In genomic region chr1:9249534-9250335, GRCh38 we compare ENCODE assay signal across 8 cellular contexts. TPM values are rescaled to one million over a fixed set of nuclear protein-coding genes. Genes with fewer than 3 reads are reported as not detected.
A peak's percentile ranks its signal among the peaks of the same experiment; 100 is the strongest.
DNase-seq lines count a peak whose midpoint lies in the region; ATAC-seq and TF ChIP-seq lines count a peak whose summit lies in the region.

No MANE protein-coding gene starts in this region.

- H3K27ac Mint-ChIP-seq in activated naive CD4-positive, alpha-beta T cell treated with anti-CD3 and anti-CD28 coated beads, Interleukin-2, amount 50 U/mL, for 72 hours, result peak overlapping the region in 1 of 2 donors; percentile 62

- WGBS in spleen, 5 donors, result 75 to 84% (median 78%) methylated on average over 4 to 15 of the region's 15 CpGs

- H2AFZ ChIP-seq in MM.1S (ENCODE audit: low read length), result no peak overlapping the region

- no peaks in the 10 kb centered on the region for H3K79me2 ChIP-seq in MM.1S (ENCODE audit: low read length)

- no peaks in the 10 kb centered on the region for H3K36me3 Mint-ChIP-seq in activated naive CD4-positive, alpha-beta T cell treated with anti-CD3 and anti-CD28 coated beads, Interleukin-2, amount 50 U/mL, for 72 hours

- TF ChIP-seq CTCF in MM.1S (IDR thresholded peaks at IDR 0.05; ENCODE audit: low read length) (peak; percentile 44), spleen (IDR thresholded peaks at IDR 0.05 in 8 of 11, conservative IDR thresholded peaks at IDR 0.05 in 3 of 11) (peak in 10 of 11 experiments; percentile 14 to 71 (median 54))

- H3K9me2 ChIP-seq in MM.1S (replicated peaks; ENCODE audit: insufficient read depth, low read length), result no peaks in the 10 kb centered on the region

- ATAC-seq in activated naive CD4-positive, alpha-beta T cell treated with anti-CD3 and anti-CD28 coated beads, Interleukin-2, amount 50 U/mL, for 72 hours, result peak; percentile 69 to 70
- ATAC-seq in GM19328 (IDR thresholded peaks at IDR 0.05; ENCODE audit: unreplicated experiment), result no peak

- no peaks in the 10 kb centered on the region for H3F3A ChIP-seq in MM.1S (ENCODE audit: insufficient read depth, low read length)

- intact Hi-C loops in spleen (cut with DNase I; ENCODE audit: low total_unique reads), result no loop called here

- peak; percentile 57 for DNase-seq in ELR (ENCODE audit: low read depth)
- peak; percentile 20 for DNase-seq in MM.1S
- peak in 1 of 2 donors; percentile 49 for DNase-seq in activated naive CD4-positive, alpha-beta T cell treated with anti-CD3 and anti-CD28 coated beads, Interleukin-2, amount 50 U/mL, for 72 hours (ENCODE audit: low spot score in 2 of 2)
- peak; percentile 75 for DNase-seq in hepatic stellate cell (ENCODE audit: low spot score)
- peak; percentile 82 for DNase-seq in spleen
- DNase-seq in DMS114 treated with DMSO at 0.1 percent for 48 hours (lab: John Stamatoyannopoulos, UW; ENCODE audit: unreplicated experiment), result no peak
- no peak for DNase-seq in NCI-H446 treated with DMSO at 0.1 percent for 48 hours (lab: John Stamatoyannopoulos, UW)

- no peaks in the 10 kb centered on the region for H4K20me1 ChIP-seq in MM.1S (ENCODE audit: insufficient read depth, low read length)

- H3K9ac ChIP-seq in MM.1S (ENCODE audit: low read length), result no peak overlapping the region

- H3K27me3 ChIP-seq in MM.1S (replicated peaks; ENCODE audit: insufficient read depth, low read length) (no peaks in the 10 kb centered on the region), spleen (replicated peaks in 1 of 7) (no peaks in the 10 kb centered on the region)

- H3K4me3 ChIP-seq in MM.1S (ENCODE audit: low read length) (no peak overlapping the region), spleen (peak overlapping the region in 1 of 8 donors; percentile 24)

- H3K36me3 ChIP-seq in MM.1S (replicated peaks; ENCODE audit: insufficient read depth, low read length), result no peaks in the 10 kb centered on the region
- H3K36me3 ChIP-seq in spleen, result peaks cover 0 to 93% (median 38%) of the 10 kb centered on the region in 6 donors

- TF ChIP-seq POLR2A in spleen (IDR thresholded peaks at IDR 0.05), result no peak

- H3K27ac ChIP-seq in MM.1S (ENCODE audit: low read length) (no peak overlapping the region), spleen (peak overlapping the region in 5 of 8 donors; percentile 4 to 80 (median 67))

- H3K4me1 ChIP-seq in MM.1S (ENCODE audit: low read length) (no peaks in the 10 kb centered on the region), spleen (peaks cover 22 to 90% (median 46%) of the 10 kb centered on the region in 6 donors)

- no peaks in the 10 kb centered on the region for H3K9me3 ChIP-seq in MM.1S (replicated peaks; ENCODE audit: insufficient read depth, low read length)
- H3K9me3 ChIP-seq in spleen, result no peaks in the 10 kb centered on the region

- no peak overlapping the region for H3K4me2 ChIP-seq in MM.1S (ENCODE audit: low read depth, low read length)

- no peaks in the 10 kb centered on the region for H3K9me3 Mint-ChIP-seq in activated naive CD4-positive, alpha-beta T cell treated with anti-CD3 and anti-CD28 coated beads, Interleukin-2, amount 50 U/mL, for 72 hours

RNA-seq across cellular contexts. Expression of gene H6PD, which starts 15.2 kb away (rescaled TPM):
- total RNA-seq in activated naive CD4-positive, alpha-beta T cell treated with anti-CD3 and anti-CD28 coated beads, Interleukin-2, amount 50 U/mL, for 72 hours, result 10 to 100 TPM in 1 of 2 donors, 1 to 10 TPM in 1; 4.4 to 16.2 TPM
- total RNA-seq in spleen, result 10 to 100 TPM; 32.1 to 55.3 (median 37.8) TPM
- polyA plus RNA-seq in spleen, result 10 to 100 TPM in 1 of 3 donors, 1 to 10 TPM in 2; 4.5 to 13.9 (median 5.5) TPM

RNA-seq across cellular contexts. Expression of gene SPSB1, which starts 43.0 kb away (rescaled TPM):
- 10 to 100 TPM in 1 of 2 donors, 1 to 10 TPM in 1; 3.8 to 12.6 TPM for total RNA-seq in activated naive CD4-positive, alpha-beta T cell treated with anti-CD3 and anti-CD28 coated beads, Interleukin-2, amount 50 U/mL, for 72 hours
- total RNA-seq in spleen, result 1 to 10 TPM; 2.4 to 7.9 (median 5.3) TPM
- polyA plus RNA-seq in spleen, result 1 to 10 TPM; 1.3 to 3.4 (median 2.7) TPM

Comparison
In these comparisons a context has a peak if more than half of its experiments do, and no peak if none do; other contexts are left out.
1. DNase-seq: peak in ELR (single experiment), MM.1S (single experiment), hepatic stellate cell (single experiment) and spleen (single experiment); none in DMS114 treated with DMSO at 0.1 percent for 48 hours (single experiment) and NCI-H446 treated with DMSO at 0.1 percent for 48 hours (single experiment).